In genomic region chr1:178725603-178726517, GRCh38 we compare ENCODE assay signal across 8 cellular contexts. TPM values are rescaled to one million over a fixed set of nuclear protein-coding genes. Genes with fewer than 3 reads are reported as not detected.
DNase-seq lines count a peak whose midpoint lies in the region; ATAC-seq lines count a peak whose summit lies in the region.

No MANE protein-coding gene starts in this region.

- peak overlapping the region; percentile 72 for H3K27ac Mint-ChIP-seq in activated CD4-positive, alpha-beta T cell treated with anti-CD3 and anti-CD28 coated beads, Interleukin-2, amount 10 ng/mL, durations not matched to agents 24 days and 14 days
- H3K27ac Mint-ChIP-seq in dendritic cell treated with granulocyte-macrophage colony-stimulating factor and Interleukin-4, amounts not matched to agents 40 ng/mL and 50 ng/mL, for 4 days, result peak overlapping the region; percentile 77

- peaks cover 9% of the 10 kb centered on the region for H3K4me1 Mint-ChIP-seq in activated CD4-positive, alpha-beta T cell treated with anti-CD3 and anti-CD28 coated beads, Interleukin-2, amount 10 ng/mL, durations not matched to agents 24 days and 14 days
- H3K4me1 Mint-ChIP-seq in dendritic cell treated with granulocyte-macrophage colony-stimulating factor and Interleukin-4, amounts not matched to agents 40 ng/mL and 50 ng/mL, for 4 days (ENCODE audit: low read depth), result peaks cover 20% of the 10 kb centered on the region

- H3K9me3 Mint-ChIP-seq in activated CD4-positive, alpha-beta T cell treated with anti-CD3 and anti-CD28 coated beads, Interleukin-2, amount 10 ng/mL, durations not matched to agents 24 days and 14 days, result no peaks in the 10 kb centered on the region
- no peaks in the 10 kb centered on the region for H3K9me3 Mint-ChIP-seq in dendritic cell treated with granulocyte-macrophage colony-stimulating factor and Interleukin-4, amounts not matched to agents 40 ng/mL and 50 ng/mL, for 4 days

- H3K4me3 Mint-ChIP-seq in activated CD4-positive, alpha-beta T cell treated with anti-CD3 and anti-CD28 coated beads, Interleukin-2, amount 10 ng/mL, durations not matched to agents 24 days and 14 days, result peak overlapping the region; percentile 86
- peak overlapping the region; percentile 87 for H3K4me3 Mint-ChIP-seq in dendritic cell treated with granulocyte-macrophage colony-stimulating factor and Interleukin-4, amounts not matched to agents 40 ng/mL and 50 ng/mL, for 4 days

- in situ Hi-C loops in ACHN (cut with HindIII; ENCODE audit: low pct_ligation_motif_present, low pct_unique_long_range_greater_than_20kb, low sequenced_read_pairs), result no loop called here

- intact Hi-C loops in activated CD4-positive, alpha-beta T cell treated with anti-CD3 and anti-CD28 coated beads, Interleukin-2, amount 10 ng/mL, durations not matched to agents 24 days and 14 days (cut with micrococcal nuclease), result loop anchor here (5.0 kb wide), 3 partner anchors 301 to 566 kb away; partner anchors contain the start of genes FAM20B, SOAT1 and TOR3A
- intact Hi-C loops in dendritic cell treated with granulocyte-macrophage colony-stimulating factor and Interleukin-4, amounts not matched to agents 40 ng/mL and 50 ng/mL, for 4 days (cut with micrococcal nuclease), result loop anchor here (10.0 kb wide), 1 partner anchor 181 kb away; no protein-coding TSS in a partner anchor
- intact Hi-C loops in left colon (cut with DNase I, micrococcal nuclease), result loop anchor here in 1 of 2 donors (10.0 kb wide), 1 partner anchor 181 kb away; no protein-coding TSS in a partner anchor

- ATAC-seq in GM18868 (IDR thresholded peaks at IDR 0.05; ENCODE audit: unreplicated experiment) (peak; percentile 35), HG03097 (IDR thresholded peaks at IDR 0.05; ENCODE audit: low FRiP score, unreplicated experiment) (peak; percentile 76), left colon (peak; percentile 86)

- DNase-seq in ACHN, result peak; percentile 98
- DNase-seq in NCI-H2227 treated with DMSO at 0.1 percent for 48 hours (lab: John Stamatoyannopoulos, UW), result peak; percentile 77
- DNase-seq in activated CD4-positive, alpha-beta T cell treated with anti-CD3 and anti-CD28 coated beads, Interleukin-2, amount 10 ng/mL, durations not matched to agents 24 days and 14 days, result peak; percentile 87
- DNase-seq in left colon, result peak; percentile 83 to 92
- peak; percentile 48 for DNase-seq in stimulated activated CD4-positive, alpha-beta T cell treated with anti-CD3 and anti-CD28 coated beads, Interleukin-2, amount 100 ng/mL, for 4 hours (ENCODE audit: low read depth)

- H3K36me3 Mint-ChIP-seq in activated CD4-positive, alpha-beta T cell treated with anti-CD3 and anti-CD28 coated beads, Interleukin-2, amount 10 ng/mL, durations not matched to agents 24 days and 14 days (ENCODE audit: low read depth), result no peaks in the 10 kb centered on the region
- no peaks in the 10 kb centered on the region for H3K36me3 Mint-ChIP-seq in dendritic cell treated with granulocyte-macrophage colony-stimulating factor and Interleukin-4, amounts not matched to agents 40 ng/mL and 50 ng/mL, for 4 days (ENCODE audit: low read depth)

- peaks cover 15% of the 10 kb centered on the region for H3K27me3 Mint-ChIP-seq in activated CD4-positive, alpha-beta T cell treated with anti-CD3 and anti-CD28 coated beads, Interleukin-2, amount 10 ng/mL, durations not matched to agents 24 days and 14 days
- H3K27me3 Mint-ChIP-seq in dendritic cell treated with granulocyte-macrophage colony-stimulating factor and Interleukin-4, amounts not matched to agents 40 ng/mL and 50 ng/mL, for 4 days, result no peaks in the 10 kb centered on the region

RNA-seq across cellular contexts. Expression of gene RALGPS2, which starts 0.8 kb away (rescaled TPM):
- total RNA-seq in activated CD4-positive, alpha-beta T cell treated with anti-CD3 and anti-CD28 coated beads, Interleukin-2, amount 10 ng/mL, durations not matched to agents 24 days and 14 days, result 2.0 and 2.6 TPM in 2 replicates
- total RNA-seq in left colon, result 10 to 100 TPM; 31.4 to 36.3 TPM

Comparison
In these comparisons a context has a peak if more than half of its experiments do, and no peak if none do; other contexts are left out.
1. Peak in every context shown above with its lines: DNase-seq and ATAC-seq.
2. DNase-seq: peak in every context shown above with its lines; median percentile 98 in ACHN; 88 in left colon; 87 in activated CD4-positive, alpha-beta T cell treated with anti-CD3 and anti-CD28 coated beads, Interleukin-2, amount 10 ng/mL, durations not matched to agents 24 days and 14 days; 77 in NCI-H2227 treated with DMSO at 0.1 percent for 48 hours; 48 in stimulated activated CD4-positive, alpha-beta T cell treated with anti-CD3 and anti-CD28 coated beads, Interleukin-2, amount 100 ng/mL, for 4 hours.
3. ATAC-seq: peak in every context shown above with its lines; median percentile 86 in left colon; 76 in HG03097; 35 in GM18868.